17 cellular contexts compared by ENCODE assay signal in genomic region chr5:170251462-170251861, GRCh38. TPM values are rescaled to one million over a fixed set of nuclear protein-coding genes. Genes with fewer than 3 reads are reported as not detected.
A peak's percentile ranks its signal among the peaks of the same experiment; 100 is the strongest.
DNase-seq lines count a peak whose midpoint lies in the region; ATAC-seq and TF ChIP-seq lines count a peak whose summit lies in the region.
"Had no signal": no experiment of that assay in that cellular context is flagged by ENCODE, and none has a peak within 500 bp of the region (broad histone marks: within the 10 kb centered on the region; RNA-seq: fewer than 3 reads in every experiment).

No MANE protein-coding gene starts in this region.

- TF ChIP-seq CTCF in PC-3 (conservative IDR thresholded peaks at IDR 0.05; ENCODE audit: low read depth, low read length): no peak
- no peak for TF ChIP-seq CTCF in vagina (IDR thresholded peaks at IDR 0.05)
- TF ChIP-seq CTCF in gastrocnemius medialis (IDR thresholded peaks at IDR 0.05 in 4 of 5, conservative IDR thresholded peaks at IDR 0.05 in 1 of 5): no peak

- H3K9me3 ChIP-seq in PC-3 (ENCODE audit: low read length) (no peaks in the 10 kb centered on the region), vagina (no peaks in the 10 kb centered on the region), gastrocnemius medialis (no peaks in the 10 kb centered on the region)
- H3K9me3 ChIP-seq: testis had no signal

- BruUV-seq in PC-3 (replicated peaks; lab: Mats Ljungman, UMichigan): no TSS peak

- in situ Hi-C loops in gastrocnemius medialis (cut with MboI; ENCODE audit: low sequenced_read_pairs in 4 of 4): no loop called here

- H4K20me1 ChIP-seq in PC-3 (ENCODE audit: low read length): no peaks in the 10 kb centered on the region

- no peaks in the 10 kb centered on the region for H3F3A ChIP-seq in PC-3 (ENCODE audit: low read length, unreplicated experiment)

- POLR2A ChIA-PET in PC-3 (lab: Charles Lee; ENCODE audit: unreplicated experiment): no interaction called here

- TF ChIP-seq POLR2A in vagina (IDR thresholded peaks at IDR 0.05): no peak
- no peak for TF ChIP-seq POLR2A in gastrocnemius medialis (IDR thresholded peaks at IDR 0.05)

- ATAC-seq in activated naive CD8-positive, alpha-beta T cell treated with anti-CD3 and anti-CD28 coated beads, Interleukin-2, amount 50 U/mL, for 24 hours: no peak
- no peak for ATAC-seq in PC-3
- ATAC-seq in central memory CD8-positive, alpha-beta T cell (replicated peaks; ENCODE audit: extremely low read depth, poor library complexity, severe bottlenecking): no peak
- ATAC-seq in gastrocnemius medialis: no peak
- ATAC-seq: effector memory CD8-positive, alpha-beta T cell had no signal

- intact Hi-C loops in PC-3 (cut with micrococcal nuclease): no loop called here
- intact Hi-C loops in vagina (cut with DNase I): no loop called here
- intact Hi-C loops in gastrocnemius medialis (cut with DNase I; ENCODE audit: low total_unique reads): no loop called here

- no peak for DNase-seq in activated naive CD8-positive, alpha-beta T cell treated with anti-CD3 and anti-CD28 coated beads, Interleukin-2, amount 50 U/mL, for 24 hours
- DNase-seq in PC-3 (peak; percentile 16), vagina (ENCODE audit: extremely low spot score in 2 of 2) (no peak), HUDEP-2 (lab: John Stamatoyannopoulos, UW; ENCODE audit: unreplicated experiment in 76 of 76) (no peak), gastrocnemius medialis (no peak), DMS153 (lab: John Stamatoyannopoulos, UW) (no peak)
- DNase-seq in central memory CD8-positive, alpha-beta T cell (ENCODE audit: low spot score in 2 of 2): no peak
- DNase-seq: activated CD4-positive, CD25-positive, alpha-beta regulatory T cell; CD4-positive, alpha-beta memory T cell; DMS79 treated with DMSO at 0.1 percent for 48 hours; effector memory CD8-positive, alpha-beta T cell; H7; NCI-H2081; NCI-H524 treated with DMSO at 0.1 percent for 48 hours; testis had no signal

- no peak overlapping the region for H3K27ac ChIP-seq in PC-3 (ENCODE audit: low read length)
- H3K27ac ChIP-seq in vagina: peak overlapping the region; percentile 32
- peak overlapping the region in 2 of 4 donors; percentile 41 to 54 for H3K27ac ChIP-seq in gastrocnemius medialis
- H3K27ac ChIP-seq: PC-9 had no signal

- H3K4me1 Mint-ChIP-seq in activated naive CD8-positive, alpha-beta T cell (ENCODE audit: low read depth): peaks cover 69% of the 10 kb centered on the region
- H3K4me1 Mint-ChIP-seq in activated naive CD8-positive, alpha-beta T cell treated with anti-CD3 and anti-CD28 coated beads, Interleukin-2, amount 50 U/mL, for 24 hours: peaks cover 68% of the 10 kb centered on the region
- H3K4me1 Mint-ChIP-seq in central memory CD8-positive, alpha-beta T cell: peaks cover 38% of the 10 kb centered on the region

- H3K4me1 ChIP-seq in PC-3 (ENCODE audit: insufficient read depth, low read length) (peaks cover 6% of the 10 kb centered on the region), vagina (peaks cover 59% of the 10 kb centered on the region), gastrocnemius medialis (peaks cover 0 to 4% of the 10 kb centered on the region in 2 donors)

- H3K36me3 Mint-ChIP-seq in activated naive CD8-positive, alpha-beta T cell: peaks cover 36% of the 10 kb centered on the region
- H3K36me3 Mint-ChIP-seq in activated naive CD8-positive, alpha-beta T cell treated with anti-CD3 and anti-CD28 coated beads, Interleukin-2, amount 50 U/mL, for 24 hours (ENCODE audit: low read depth): peaks cover 94% of the 10 kb centered on the region
- peaks cover 96% of the 10 kb centered on the region for H3K36me3 Mint-ChIP-seq in central memory CD8-positive, alpha-beta T cell (ENCODE audit: insufficient read depth)

- H3K4me3 Mint-ChIP-seq in activated naive CD8-positive, alpha-beta T cell: no peak overlapping the region
- no peak overlapping the region for H3K4me3 Mint-ChIP-seq in activated naive CD8-positive, alpha-beta T cell treated with anti-CD3 and anti-CD28 coated beads, Interleukin-2, amount 50 U/mL, for 24 hours
- H3K4me3 Mint-ChIP-seq in central memory CD8-positive, alpha-beta T cell: no peak overlapping the region
- H3K4me3 Mint-ChIP-seq: CD4-positive, alpha-beta memory T cell; effector memory CD8-positive, alpha-beta T cell had no signal

- H3K4me3 ChIP-seq in PC-3 (ENCODE audit: low read length): no peak overlapping the region
- H3K4me3 ChIP-seq in vagina: no peak overlapping the region
- no peak overlapping the region for H3K4me3 ChIP-seq in gastrocnemius medialis
- H3K4me3 ChIP-seq: PC-9, testis had no signal

- H3K9me3 Mint-ChIP-seq in activated naive CD8-positive, alpha-beta T cell (ENCODE audit: low read depth): no peaks in the 10 kb centered on the region
- peaks cover 3% of the 10 kb centered on the region for H3K9me3 Mint-ChIP-seq in activated naive CD8-positive, alpha-beta T cell treated with anti-CD3 and anti-CD28 coated beads, Interleukin-2, amount 50 U/mL, for 24 hours
- H3K9me3 Mint-ChIP-seq in central memory CD8-positive, alpha-beta T cell: no peaks in the 10 kb centered on the region
- H3K9me3 Mint-ChIP-seq: effector memory CD8-positive, alpha-beta T cell had no signal

- H3K79me2 ChIP-seq in PC-3 (ENCODE audit: low read length): no peaks in the 10 kb centered on the region

- no peaks in the 10 kb centered on the region for H3K27me3 Mint-ChIP-seq in activated naive CD8-positive, alpha-beta T cell
- H3K27me3 Mint-ChIP-seq in activated naive CD8-positive, alpha-beta T cell treated with anti-CD3 and anti-CD28 coated beads, Interleukin-2, amount 50 U/mL, for 24 hours: no peaks in the 10 kb centered on the region
- H3K27me3 Mint-ChIP-seq in central memory CD8-positive, alpha-beta T cell: no peaks in the 10 kb centered on the region
- H3K27me3 Mint-ChIP-seq: CD4-positive, alpha-beta memory T cell; effector memory CD8-positive, alpha-beta T cell had no signal

- no peaks in the 10 kb centered on the region for H3K36me3 ChIP-seq in PC-3 (ENCODE audit: low read depth, low read length)
- no peaks in the 10 kb centered on the region for H3K36me3 ChIP-seq in vagina
- no peaks in the 10 kb centered on the region for H3K36me3 ChIP-seq in gastrocnemius medialis

- no peak overlapping the region for H3K4me2 ChIP-seq in PC-3 (ENCODE audit: low read length)
- H3K4me2 ChIP-seq: PC-9 had no signal

- no peak overlapping the region for H2AFZ ChIP-seq in PC-3 (ENCODE audit: low read length)
- H2AFZ ChIP-seq: PC-9 had no signal

- no peaks in the 10 kb centered on the region for H3K9me2 ChIP-seq in PC-3 (replicated peaks; ENCODE audit: low read length)

- CTCF ChIA-PET in PC-3 (lab: Charles Lee): no interaction called here

- no peak overlapping the region for H3K9ac ChIP-seq in PC-3 (ENCODE audit: low read length)

- H3K27me3 ChIP-seq in PC-3 (ENCODE audit: low read length): peaks cover 68% of the 10 kb centered on the region
- no peaks in the 10 kb centered on the region for H3K27me3 ChIP-seq in vagina
- H3K27me3 ChIP-seq in gastrocnemius medialis: no peaks in the 10 kb centered on the region
- H3K27me3 ChIP-seq: testis had no signal

- H3K27ac Mint-ChIP-seq in activated naive CD8-positive, alpha-beta T cell: peak overlapping the region; percentile 84
- H3K27ac Mint-ChIP-seq in activated naive CD8-positive, alpha-beta T cell treated with anti-CD3 and anti-CD28 coated beads, Interleukin-2, amount 50 U/mL, for 24 hours: no peak overlapping the region
- peak overlapping the region; percentile 51 for H3K27ac Mint-ChIP-seq in central memory CD8-positive, alpha-beta T cell (ENCODE audit: low read depth)

RNA-seq across cellular contexts. Expression of gene C5orf58, which starts 18.7 kb away (rescaled TPM):
- not detected in 2 replicates for total RNA-seq in PC-3 (2014; rRNA removed)
- total RNA-seq in vagina: not detected
- total RNA-seq in gastrocnemius medialis: not detected
- total RNA-seq: CD4-positive, alpha-beta memory T cell; PC-9 had no signal

RNA-seq across cellular contexts. Expression of gene LCP2, which starts 46.1 kb away (rescaled TPM):
- total RNA-seq in PC-3 (2014; rRNA removed) (not detected in 2 replicates), vagina (25.5 TPM), gastrocnemius medialis (1 to 10 TPM; 1.9 to 3.2 (median 2.3) TPM)
- total RNA-seq: PC-9 had no signal
